ENCODE assay signal across 11 cellular contexts in genomic region chr22:50301581-50301991, GRCh38. TPM values are rescaled to one million over a fixed set of nuclear protein-coding genes. Genes with fewer than 3 reads are reported as not detected.
DNase-seq lines count a peak whose midpoint lies in the region; ATAC-seq and TF ChIP-seq lines count a peak whose summit lies in the region.
"Had no signal": no experiment of that assay in that cellular context is flagged by ENCODE, and none has a peak within 500 bp of the region (broad histone marks: within the 10 kb centered on the region; RNA-seq: fewer than 3 reads in every experiment).

No MANE protein-coding gene starts in this region.

- H4K20me1 ChIP-seq in OCI-LY3 (ENCODE audit: insufficient read depth, low read length) = peaks cover 54% of the 10 kb centered on the region

- no peaks in the 10 kb centered on the region for H3K36me3 ChIP-seq in OCI-LY3 (replicated peaks; ENCODE audit: low read depth, low read length)
- H3K36me3 ChIP-seq in esophagus (ENCODE audit: control insufficient read depth in 2 of 2, insufficient read depth in 2 of 2, low read length in 1 of 2) = peaks cover 0 to 21% of the 10 kb centered on the region in 2 donors
- H3K36me3 ChIP-seq: gastrocnemius medialis had no signal

- H3K9me3 ChIP-seq in OCI-LY3 (ENCODE audit: insufficient read depth, low read length) (no peaks in the 10 kb centered on the region), esophagus (ENCODE audit: control insufficient read depth in 2 of 2, insufficient read depth in 1 of 2, low read depth in 1 of 2, low read length in 1 of 2) (no peaks in the 10 kb centered on the region)
- H3K9me3 ChIP-seq: gastrocnemius medialis had no signal

- H3K9ac ChIP-seq in OCI-LY3 (ENCODE audit: low read length) = no peak overlapping the region

- peaks cover 88% of the 10 kb centered on the region for H3K79me2 ChIP-seq in OCI-LY3 (ENCODE audit: low read length)

- no peak for ATAC-seq in sciatic nerve
- ATAC-seq: gastrocnemius medialis had no signal

- H2AFZ ChIP-seq in OCI-LY3 (ENCODE audit: low read depth, low read length) = no peak overlapping the region

- 32 to 33% methylated on average over 17 of the region's 17 CpGs for WGBS in esophagus, 2 donors

- peak; percentile 89 for DNase-seq in COR-L47 (lab: John Stamatoyannopoulos, UW)
- no peak for DNase-seq in retinal pigment epithelial cell (ENCODE audit: low read depth)
- no peak for DNase-seq in NCI-H1694 treated with DMSO at 0.1 percent for 48 hours (lab: John Stamatoyannopoulos, UW)
- DNase-seq in sciatic nerve (ENCODE audit: low spot score) = no peak
- no peak for DNase-seq in mucosa of gallbladder (ENCODE audit: low spot score)
- DNase-seq in GM19240 (ENCODE audit: insufficient read length, low spot score) = no peak
- DNase-seq: DMS 273 treated with DMSO at 0.1 percent for 48 hours, gastrocnemius medialis, NCI-H510A treated with DMSO at 0.1 percent for 48 hours had no signal

- intact Hi-C loops in sciatic nerve (cut with DNase I) = no loop called here

- peak overlapping the region; percentile 90; the same call in 1 of the 2 replicates for H3K4me2 ChIP-seq in OCI-LY3 (ENCODE audit: low read length)

- H3K4me1 ChIP-seq in OCI-LY3 (ENCODE audit: low read length) (peaks cover 40% of the 10 kb centered on the region), esophagus (ENCODE audit: control insufficient read depth in 2 of 2, insufficient read depth in 2 of 2, low read length in 1 of 2) (peaks cover 50 to 74% of the 10 kb centered on the region in 2 donors)

- no peak for TF ChIP-seq CTCF in OCI-LY3 (IDR thresholded peaks at IDR 0.05; ENCODE audit: low read depth, low read length)
- no peak for TF ChIP-seq CTCF in retinal pigment epithelial cell (conservative IDR thresholded peaks at IDR 0.05; ENCODE audit: low read depth, low read length)

- H3K27me3 ChIP-seq in OCI-LY3 (ENCODE audit: low read depth, low read length) = no peaks in the 10 kb centered on the region
- H3K27me3 ChIP-seq in esophagus (ENCODE audit: control insufficient read depth in 1 of 2, insufficient read depth in 2 of 2, low read length in 2 of 2) = no peaks in the 10 kb centered on the region

- H3K27ac ChIP-seq in OCI-LY3 (ENCODE audit: low read length) = no peak overlapping the region
- peak overlapping the region; percentile 92 to 98 for H3K27ac ChIP-seq in esophagus (ENCODE audit: low read depth in 2 of 2, low read length in 1 of 2)
- H3K27ac ChIP-seq: gastrocnemius medialis had no signal

- no peak overlapping the region for H3K4me3 ChIP-seq in OCI-LY3 (ENCODE audit: low read length)
- peak overlapping the region; percentile 34 to 43 for H3K4me3 ChIP-seq in esophagus (ENCODE audit: low read depth in 1 of 2, low read length in 2 of 2)
- H3K4me3 ChIP-seq in retinal pigment epithelial cell (ENCODE audit: low read length) = peak overlapping the region; percentile 57
- H3K4me3 ChIP-seq: gastrocnemius medialis had no signal

RNA-seq across cellular contexts. Expression of gene PLXNB2, which starts 5.9 kb away (rescaled TPM):
- 100 to 1,000 TPM; 107 to 186 TPM for polyA plus RNA-seq in esophagus
- total RNA-seq in sciatic nerve (160 TPM), mucosa of gallbladder (1,246 TPM)

RNA-seq across cellular contexts. Expression of gene DENND6B, which starts 25.2 kb away (rescaled TPM):
- polyA plus RNA-seq in esophagus = 1 to 10 TPM; 2.4 to 6.8 TPM
- total RNA-seq in sciatic nerve = 14.0 TPM
- 24.9 TPM for total RNA-seq in mucosa of gallbladder

RNA-seq across cellular contexts. Expression of gene MAPK11, which starts 31.4 kb away (rescaled TPM):
- 1 to 10 TPM; 5.4 to 6.1 TPM for polyA plus RNA-seq in esophagus
- total RNA-seq in sciatic nerve (20.4 TPM), mucosa of gallbladder (16.7 TPM)

RNA-seq across cellular contexts. Expression of gene MAPK12, which starts 40.1 kb away (rescaled TPM):
- polyA plus RNA-seq in esophagus = 1 to 10 TPM; 3.0 to 3.4 TPM
- 17.8 TPM for total RNA-seq in sciatic nerve
- 23.2 TPM for total RNA-seq in mucosa of gallbladder

RNA-seq across cellular contexts. Expression of gene PPP6R2, which starts 41.5 kb away (rescaled TPM):
- polyA plus RNA-seq in esophagus = 10 to 100 TPM; 30.2 to 38.2 TPM
- total RNA-seq in sciatic nerve (42.1 TPM), mucosa of gallbladder (75.5 TPM)
